ENCODE assay signal across 13 cellular contexts in the genomic region with DNA sequence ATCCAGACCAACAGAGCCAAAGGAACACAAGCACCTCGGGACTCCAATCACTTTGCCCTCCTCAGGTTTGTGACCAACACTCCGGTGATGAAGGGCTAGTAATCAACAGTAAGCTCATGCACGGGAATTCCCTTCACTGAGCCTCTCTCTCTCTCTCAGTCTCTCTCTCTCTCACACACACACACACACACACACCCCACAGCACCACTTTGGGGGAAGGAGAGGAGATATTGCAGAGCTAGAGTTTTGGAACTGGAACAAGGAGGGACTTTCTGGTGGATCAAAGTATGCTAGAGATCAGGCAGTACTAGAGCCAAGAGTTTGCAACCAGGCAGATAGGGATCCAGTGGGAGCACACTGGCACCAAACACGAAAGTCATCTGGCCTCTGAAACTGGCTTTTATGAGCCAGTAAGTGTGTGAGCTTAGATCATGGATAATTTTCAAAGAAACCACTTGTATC.
DNase-seq lines count a peak whose midpoint lies in the region; ATAC-seq and TF ChIP-seq lines count a peak whose summit lies in the region.
"Had no signal": no experiment of that assay in that cellular context is flagged by ENCODE, and none has a peak within 500 bp of the region (broad histone marks: within the 10 kb centered on the region; RNA-seq: fewer than 3 reads in every experiment).

No MANE protein-coding gene starts in this region.

- H3K4me1 ChIP-seq in colonic mucosa = no peaks in the 10 kb centered on the region

- ATAC-seq in HG03432 (IDR thresholded peaks at IDR 0.05; ENCODE audit: unreplicated experiment) = peak; percentile 20
- peak; percentile 8 to 46 for ATAC-seq in natural killer cell treated with Interleukin-12 subunit alpha and Interleukin-12 subunit beta and Interleukin-15 and Interleukin-18, amount 100 ng/mL, for 72 hours

- TF ChIP-seq CTCF in CD14-positive monocyte (IDR thresholded peaks at IDR 0.05) = no peak
- TF ChIP-seq CTCF in colonic mucosa (IDR thresholded peaks at IDR 0.05) = no peak
- TF ChIP-seq CTCF in type B pancreatic cell (conservative IDR thresholded peaks at IDR 0.05) = no peak

- no peak overlapping the region for H3K4me3 ChIP-seq in colonic mucosa
- H3K4me3 ChIP-seq: BLaER1, right lobe of liver had no signal

- H3K9me3 Mint-ChIP-seq in CD14-positive monocyte (no peaks in the 10 kb centered on the region), type B pancreatic cell (no peaks in the 10 kb centered on the region)
- no peaks in the 10 kb centered on the region for H3K9me3 Mint-ChIP-seq in activated naive CD4-positive, alpha-beta T cell treated with anti-CD3 and anti-CD28 coated beads for 36 hours
- H3K9me3 Mint-ChIP-seq in natural killer cell treated with Interleukin-12 subunit alpha and Interleukin-12 subunit beta and Interleukin-15 and Interleukin-18, amount 100 ng/mL, for 72 hours = no peaks in the 10 kb centered on the region

- no peaks in the 10 kb centered on the region for H3K36me3 ChIP-seq in colonic mucosa
- H3K36me3 ChIP-seq: BLaER1, right lobe of liver had no signal

- peaks cover 6 to 20% of the 10 kb centered on the region in 2 donors for H3K36me3 Mint-ChIP-seq in CD14-positive monocyte
- peaks cover 6% of the 10 kb centered on the region for H3K36me3 Mint-ChIP-seq in activated naive CD4-positive, alpha-beta T cell treated with anti-CD3 and anti-CD28 coated beads for 36 hours (ENCODE audit: low read depth)
- H3K36me3 Mint-ChIP-seq in natural killer cell treated with Interleukin-12 subunit alpha and Interleukin-12 subunit beta and Interleukin-15 and Interleukin-18, amount 100 ng/mL, for 72 hours = peaks cover 4% of the 10 kb centered on the region
- H3K36me3 Mint-ChIP-seq in type B pancreatic cell = no peaks in the 10 kb centered on the region

- DNase-seq in CD14-positive monocyte (ENCODE audit: low spot score) (no peak), NCI-H2107 (lab: John Stamatoyannopoulos, UW) (no peak), colonic mucosa (no peak), NCI-H146 treated with DMSO at 0.1 percent for 48 hours (lab: John Stamatoyannopoulos, UW; ENCODE audit: unreplicated experiment) (no peak), type B pancreatic cell (ENCODE audit: extremely low spot score, unreplicated experiment) (no peak)
- peak; percentile 70 for DNase-seq in activated naive CD4-positive, alpha-beta T cell treated with anti-CD3 and anti-CD28 coated beads for 36 hours
- DNase-seq in natural killer cell treated with Interleukin-12 subunit alpha and Interleukin-12 subunit beta and Interleukin-15 and Interleukin-18, amount 100 ng/mL, for 72 hours (ENCODE audit: low spot score) = no peak
- DNase-seq: mesendoderm, NCI-H1048, NCI-H526, right lobe of liver had no signal

- H3K27me3 Mint-ChIP-seq in CD14-positive monocyte (ENCODE audit: low read depth in 3 of 3) (no peaks in the 10 kb centered on the region), type B pancreatic cell (no peaks in the 10 kb centered on the region)
- H3K27me3 Mint-ChIP-seq in activated naive CD4-positive, alpha-beta T cell treated with anti-CD3 and anti-CD28 coated beads for 36 hours (ENCODE audit: low read depth) = no peaks in the 10 kb centered on the region
- H3K27me3 Mint-ChIP-seq in natural killer cell treated with Interleukin-12 subunit alpha and Interleukin-12 subunit beta and Interleukin-15 and Interleukin-18, amount 100 ng/mL, for 72 hours = no peaks in the 10 kb centered on the region

- no peaks in the 10 kb centered on the region for H3K27me3 ChIP-seq in colonic mucosa
- H3K27me3 ChIP-seq: BLaER1, right lobe of liver had no signal

- CTCF ChIA-PET in activated naive CD4-positive, alpha-beta T cell treated with anti-CD3 and anti-CD28 coated beads for 36 hours (lab: Charles Lee) = interaction anchor here (0.7 to 7.0 kb wide), 5 partner anchors 14 to 41 kb away, joined by 3 to 34 read pairs (median 3); no protein-coding TSS in a partner anchor

- H3K27ac Mint-ChIP-seq in CD14-positive monocyte (peak overlapping the region in 6 of 7 donors; percentile 40 to 88 (median 70)), type B pancreatic cell (no peak overlapping the region)
- peak overlapping the region; percentile 97 for H3K27ac Mint-ChIP-seq in activated naive CD4-positive, alpha-beta T cell treated with anti-CD3 and anti-CD28 coated beads for 36 hours
- H3K27ac Mint-ChIP-seq in natural killer cell treated with Interleukin-12 subunit alpha and Interleukin-12 subunit beta and Interleukin-15 and Interleukin-18, amount 100 ng/mL, for 72 hours = peak overlapping the region; percentile 88 to 93

- H3K9me3 ChIP-seq in colonic mucosa = no peaks in the 10 kb centered on the region
- H3K9me3 ChIP-seq: BLaER1, right lobe of liver had no signal

- H3K4me1 Mint-ChIP-seq in CD14-positive monocyte (peaks cover 97% of the 10 kb centered on the region), type B pancreatic cell (ENCODE audit: unreplicated experiment) (peaks cover 39% of the 10 kb centered on the region)
- H3K4me1 Mint-ChIP-seq in activated naive CD4-positive, alpha-beta T cell treated with anti-CD3 and anti-CD28 coated beads for 36 hours (ENCODE audit: low read depth) = peaks cover 99% of the 10 kb centered on the region
- H3K4me1 Mint-ChIP-seq in natural killer cell treated with Interleukin-12 subunit alpha and Interleukin-12 subunit beta and Interleukin-15 and Interleukin-18, amount 100 ng/mL, for 72 hours (ENCODE audit: low read depth in 2 of 2) = peaks cover 80 to 95% of the 10 kb centered on the region in 2 donors

- intact Hi-C loops in CD14-positive monocyte (cut with micrococcal nuclease) = loop anchor here in 1 of 2 donors (5.0 kb wide), 1 partner anchor 45 kb away; no protein-coding TSS in a partner anchor
- intact Hi-C loops in activated naive CD4-positive, alpha-beta T cell treated with anti-CD3 and anti-CD28 coated beads for 36 hours (cut with micrococcal nuclease) = loop anchor here (1.0 to 10.0 kb wide), 6 partner anchors 43 to 1677 kb away; no protein-coding TSS in a partner anchor
- intact Hi-C loops in colonic mucosa (cut with DNase I) = no loop called here

- H3K27ac ChIP-seq in colonic mucosa = no peak overlapping the region
- H3K27ac ChIP-seq: BLaER1, right lobe of liver had no signal

- no peak overlapping the region for H3K9ac ChIP-seq in colonic mucosa (ENCODE audit: low read depth in 2 of 2, low read length in 2 of 2)
- H3K9ac ChIP-seq: BLaER1 had no signal

- no peak overlapping the region for H3K4me3 Mint-ChIP-seq in CD14-positive monocyte
- H3K4me3 Mint-ChIP-seq in activated naive CD4-positive, alpha-beta T cell treated with anti-CD3 and anti-CD28 coated beads for 36 hours = peak overlapping the region; percentile 57
- peak overlapping the region; percentile 68 for H3K4me3 Mint-ChIP-seq in natural killer cell treated with Interleukin-12 subunit alpha and Interleukin-12 subunit beta and Interleukin-15 and Interleukin-18, amount 100 ng/mL, for 72 hours
- H3K4me3 Mint-ChIP-seq in type B pancreatic cell = no peak overlapping the region

Comparison
In these comparisons a context has a peak if more than half of its experiments do, and no peak if none do; other contexts are left out.
1. H3K4me3 Mint-ChIP-seq: peak in activated naive CD4-positive, alpha-beta T cell treated with anti-CD3 and anti-CD28 coated beads for 36 hours (single experiment) and natural killer cell treated with Interleukin-12 subunit alpha and Interleukin-12 subunit beta and Interleukin-15 and Interleukin-18, amount 100 ng/mL, for 72 hours (single experiment); none in CD14-positive monocyte (0 of 2) and type B pancreatic cell (single experiment).